Comparison of ENCODE assay signal across 8 cellular contexts in genomic region chr11:71448257-71449161, GRCh38. TPM values are rescaled to one million over a fixed set of nuclear protein-coding genes. Genes with fewer than 3 reads are reported as not detected.
DNase-seq lines count a peak whose midpoint lies in the region; ATAC-seq and TF ChIP-seq lines count a peak whose summit lies in the region.

A gene with protein sequence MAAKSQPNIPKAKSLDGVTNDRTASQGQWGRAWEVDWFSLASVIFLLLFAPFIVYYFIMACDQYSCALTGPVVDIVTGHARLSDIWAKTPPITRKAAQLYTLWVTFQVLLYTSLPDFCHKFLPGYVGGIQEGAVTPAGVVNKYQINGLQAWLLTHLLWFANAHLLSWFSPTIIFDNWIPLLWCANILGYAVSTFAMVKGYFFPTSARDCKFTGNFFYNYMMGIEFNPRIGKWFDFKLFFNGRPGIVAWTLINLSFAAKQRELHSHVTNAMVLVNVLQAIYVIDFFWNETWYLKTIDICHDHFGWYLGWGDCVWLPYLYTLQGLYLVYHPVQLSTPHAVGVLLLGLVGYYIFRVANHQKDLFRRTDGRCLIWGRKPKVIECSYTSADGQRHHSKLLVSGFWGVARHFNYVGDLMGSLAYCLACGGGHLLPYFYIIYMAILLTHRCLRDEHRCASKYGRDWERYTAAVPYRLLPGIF (minus strand): TSS chr11:71448393. CDS start chr11:71444952, 3,441 bp downstream.

- TF ChIP-seq EP300 in ovary (IDR thresholded peaks at IDR 0.05), result no peak

- POLR2A ChIA-PET in activated naive CD8-positive, alpha-beta T cell treated with anti-CD3 and anti-CD28 coated beads, Interleukin-2, amount 10 ng/mL, durations not matched to agents 7 days and 5 days (lab: Charles Lee), result interaction anchor here (0.7 to 1.0 kb wide), 2 partner anchors 1245 to 1773 kb away, joined by 3 read pairs; partner anchors contain the start of gene LTO1

- no peaks in the 10 kb centered on the region for H3K9me2 ChIP-seq in SU-DHL-6 (replicated peaks; ENCODE audit: insufficient read depth, low read length)

- peaks cover 22% of the 10 kb centered on the region for H3K36me3 Mint-ChIP-seq in activated naive CD8-positive, alpha-beta T cell treated with anti-CD3 and anti-CD28 coated beads, Interleukin-2, amount 10 ng/mL, durations not matched to agents 7 days and 5 days

- H3K4me2 ChIP-seq in SU-DHL-6 (ENCODE audit: low read depth, low read length, poor library complexity, severe bottlenecking), result peak within 1 kb of the TSS; percentile 93

- peaks cover 22% of the 10 kb centered on the region for H3K79me2 ChIP-seq in SU-DHL-6 (ENCODE audit: insufficient read depth, low read length)

- peaks cover 12% of the 10 kb centered on the region for H3K36me3 ChIP-seq in SU-DHL-6 (ENCODE audit: low read length)
- no peaks in the 10 kb centered on the region for H3K36me3 ChIP-seq in ovary
- H3K36me3 ChIP-seq in thyroid gland, result no peaks in the 10 kb centered on the region

- H4K20me1 ChIP-seq in SU-DHL-6 (ENCODE audit: low read depth, low read length), result no peaks in the 10 kb centered on the region

- peaks cover 31% of the 10 kb centered on the region for H3F3A ChIP-seq in SU-DHL-6 (ENCODE audit: insufficient read depth)

- TF ChIP-seq POLR2A in ovary (IDR thresholded peaks at IDR 0.05) (peak; percentile 82), thyroid gland (IDR thresholded peaks at IDR 0.05) (peak in 1 of 2 donors; percentile 73)

- peak within 1 kb of the TSS; percentile 83 for H2AFZ ChIP-seq in SU-DHL-6 (ENCODE audit: low read depth, low read length, severe bottlenecking)

- H3K27me3 ChIP-seq in SU-DHL-6 (ENCODE audit: low read length), result no peaks in the 10 kb centered on the region
- no peaks in the 10 kb centered on the region for H3K27me3 ChIP-seq in ovary
- H3K27me3 ChIP-seq in thyroid gland, result no peaks in the 10 kb centered on the region

- peak; percentile 80 for ATAC-seq in HG02759 (IDR thresholded peaks at IDR 0.05; ENCODE audit: unreplicated experiment)
- ATAC-seq in activated naive CD8-positive, alpha-beta T cell treated with anti-CD3 and anti-CD28 coated beads, Interleukin-2, amount 10 ng/mL, durations not matched to agents 7 days and 5 days (ENCODE audit: low read depth), result peak; percentile 87

- H3K4me1 Mint-ChIP-seq in activated naive CD8-positive, alpha-beta T cell treated with anti-CD3 and anti-CD28 coated beads, Interleukin-2, amount 10 ng/mL, durations not matched to agents 7 days and 5 days, result peaks cover 39% of the 10 kb centered on the region

- H3K27ac ChIP-seq in SU-DHL-6 (ENCODE audit: low read depth, low read length) (peak within 1 kb of the TSS; percentile 53), ovary (peak within 1 kb of the TSS; percentile 51 to 60), thyroid gland (peak within 1 kb of the TSS in 2 of 3 donors; percentile 47 to 71)

- intact Hi-C loops in head of caudate nucleus (cut with DNase I), result no loop called here
- intact Hi-C loops in ovary (cut with DNase I), result no loop called here
- intact Hi-C loops in thyroid gland (cut with DNase I), result no loop called here

- H3K4me3 Mint-ChIP-seq in activated naive CD8-positive, alpha-beta T cell treated with anti-CD3 and anti-CD28 coated beads, Interleukin-2, amount 10 ng/mL, durations not matched to agents 7 days and 5 days, result peak within 1 kb of the TSS; percentile 84

- no peaks in the 10 kb centered on the region for H3K9me3 ChIP-seq in SU-DHL-6 (ENCODE audit: insufficient read depth, low read length)
- no peaks in the 10 kb centered on the region for H3K9me3 ChIP-seq in ovary
- H3K9me3 ChIP-seq in thyroid gland, result no peaks in the 10 kb centered on the region

- peak within 1 kb of the TSS; percentile 83 for H3K27ac Mint-ChIP-seq in activated naive CD8-positive, alpha-beta T cell treated with anti-CD3 and anti-CD28 coated beads, Interleukin-2, amount 10 ng/mL, durations not matched to agents 7 days and 5 days

- H3K4me3 ChIP-seq in GM12865 (ENCODE audit: low read depth, low read length) (peak within 1 kb of the TSS; percentile 67), SU-DHL-6 (ENCODE audit: insufficient read depth, low read length, poor library complexity, severe bottlenecking) (peak within 1 kb of the TSS; percentile 73), ovary (peak within 1 kb of the TSS; percentile 85), thyroid gland (replicated peaks in 1 of 3) (peak within 1 kb of the TSS; percentile 27 to 66 (median 59))

- H3K27me3 Mint-ChIP-seq in activated naive CD8-positive, alpha-beta T cell treated with anti-CD3 and anti-CD28 coated beads, Interleukin-2, amount 10 ng/mL, durations not matched to agents 7 days and 5 days, result no peaks in the 10 kb centered on the region

- peak; percentile 97 for DNase-seq in GM12865 (ENCODE audit: low read depth)
- DNase-seq in NCI-H1417 (lab: John Stamatoyannopoulos, UW), result peak; percentile 96 to 98 (median 98)
- peak; percentile 96 for DNase-seq in activated naive CD8-positive, alpha-beta T cell treated with anti-CD3 and anti-CD28 coated beads, Interleukin-2, amount 10 ng/mL, durations not matched to agents 7 days and 5 days
- DNase-seq in head of caudate nucleus, result peak; percentile 94 to 98 (median 97)
- peak; percentile 96 to 98 (median 98) for DNase-seq in ovary
- DNase-seq in thyroid gland, result peak; percentile 96

- no peak for TF ChIP-seq CTCF in GM12865 (IDR thresholded peaks at IDR 0.05; ENCODE audit: insufficient read depth, low read depth, low read length, missing control alignments)
- no peak for TF ChIP-seq CTCF in SU-DHL-6 (IDR thresholded peaks at IDR 0.05; ENCODE audit: insufficient read depth, low read length, poor library complexity, severe bottlenecking)
- TF ChIP-seq CTCF in ovary (IDR thresholded peaks at IDR 0.05), result peak in 2 of 3 donors; percentile 5 to 7
- peak in 1 of 6 experiments; percentile 1 for TF ChIP-seq CTCF in thyroid gland (IDR thresholded peaks at IDR 0.05)

- 0 to 1% (median 1%) methylated on average over 64 to 78 of the region's 78 CpGs for WGBS in ovary, 3 donors
- 1 to 8% methylated on average over 11 to 68 of the region's 78 CpGs for WGBS in thyroid gland, 2 donors

- H3K9ac ChIP-seq in SU-DHL-6 (ENCODE audit: low read length), result peak within 1 kb of the TSS; percentile 67

- H3K4me1 ChIP-seq in ovary (ENCODE audit: insufficient read depth), result peaks cover 3% of the 10 kb centered on the region
- H3K4me1 ChIP-seq in thyroid gland, result peaks cover 13 to 24% of the 10 kb centered on the region in 2 donors

- H3K9me3 Mint-ChIP-seq in activated naive CD8-positive, alpha-beta T cell treated with anti-CD3 and anti-CD28 coated beads, Interleukin-2, amount 10 ng/mL, durations not matched to agents 7 days and 5 days, result peaks cover 3% of the 10 kb centered on the region

RNA-seq across cellular contexts. Expression of the gene that starts here (rescaled TPM):
- total RNA-seq in activated naive CD8-positive, alpha-beta T cell treated with anti-CD3 and anti-CD28 coated beads, Interleukin-2, amount 10 ng/mL, durations not matched to agents 7 days and 5 days, result 10 to 100 TPM; 47.0 to 48.8 TPM
- total RNA-seq in ovary (100 to 1,000 TPM in 2 of 7 donors, 10 to 100 TPM in 5; 29.3 to 264 (median 51.1) TPM), thyroid gland (10 to 100 TPM in 3 of 4 donors, 1 to 10 TPM in 1; 8.3 to 32.0 (median 23.7) TPM)
- polyA plus RNA-seq in ovary, result 10 to 100 TPM; 25.3 to 61.0 TPM

Comparison
In these comparisons a context has a peak if more than half of its experiments do, and no peak if none do; other contexts are left out.
1. Peak in every context shown above with its lines: DNase-seq, ATAC-seq, H3K4me3 ChIP-seq and H3K27ac ChIP-seq.
2. CTCF ChIP-seq: peak in ovary (2 of 3); none in GM12865 (single experiment) and SU-DHL-6 (single experiment).